In the genomic region with DNA sequence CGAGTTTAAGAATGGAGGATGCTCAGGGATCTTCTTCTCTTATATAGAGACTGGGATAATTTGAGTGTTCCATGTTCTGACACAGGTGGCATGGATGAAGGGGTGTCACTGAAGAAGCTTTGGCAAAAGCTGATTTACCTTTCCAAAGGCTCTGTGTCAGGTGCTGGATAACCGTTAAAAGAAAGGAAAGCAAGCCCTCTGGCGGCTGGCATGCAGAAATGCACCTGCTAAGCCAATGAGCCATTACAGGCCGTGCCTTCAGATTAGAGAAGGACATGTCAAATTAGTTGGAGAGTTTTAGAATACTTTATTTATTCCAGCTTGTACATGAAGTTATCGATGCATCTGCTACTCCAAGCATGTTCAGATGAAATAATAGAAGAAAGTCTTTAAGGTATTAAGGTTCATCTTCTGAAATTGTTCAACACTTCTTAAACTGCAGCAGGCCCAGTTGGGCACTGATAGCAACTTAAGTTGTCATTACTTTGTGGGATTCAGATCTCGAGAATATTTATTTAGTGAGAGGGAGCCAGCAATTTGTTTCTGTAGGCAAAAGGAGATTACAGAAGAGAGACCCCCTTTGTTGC, we compare ENCODE assay signal across 9 cellular contexts.
DNase-seq lines count a peak whose midpoint lies in the region; TF ChIP-seq lines count a peak whose summit lies in the region.
"Had no signal": no experiment of that assay in that cellular context is flagged by ENCODE, and none has a peak within 500 bp of the region (broad histone marks: within the 10 kb centered on the region; RNA-seq: fewer than 3 reads in every experiment).

No MANE protein-coding gene starts in this region.

- H2BK5ac ChIP-seq in H9 (ENCODE audit: insufficient read length, low read length), result no peak overlapping the region

- H4K20me1 ChIP-seq in H9 (ENCODE audit: control insufficient read depth, insufficient read depth, insufficient read length), result no peaks in the 10 kb centered on the region
- no peaks in the 10 kb centered on the region for H4K20me1 ChIP-seq in osteoblast (ENCODE audit: insufficient read depth, low read length)

- no peak overlapping the region for H2AFZ ChIP-seq in H9 (ENCODE audit: low read length)
- no peak overlapping the region for H2AFZ ChIP-seq in osteoblast (ENCODE audit: low read length)

- H3K36me3 Mint-ChIP-seq in H9 (ENCODE audit: insufficient read depth in 1 of 3, low read depth in 3 of 3), result peaks cover 0 to 4% (median 2%) of the 10 kb centered on the region in 3 experiments; a peak in 3 of 7 replicates
- H3K36me3 Mint-ChIP-seq: IgD-negative memory B cell had no signal

- H4K5ac ChIP-seq in H9 (ENCODE audit: insufficient read length, low read depth, low read length), result no peak overlapping the region

- H2AK5ac ChIP-seq in H9 (ENCODE audit: insufficient read length, low read length), result no peak overlapping the region

- H3K4me1 Mint-ChIP-seq in H9, result peaks cover 37 to 45% of the 10 kb centered on the region in 2 experiments

- in situ Hi-C loops in ACHN (cut with HindIII; ENCODE audit: low pct_ligation_motif_present, low pct_unique_long_range_greater_than_20kb, low sequenced_read_pairs), result no loop called here

- H3K27me3 ChIP-seq in H9 (ENCODE audit: insufficient read depth, low read length), result no peaks in the 10 kb centered on the region
- no peaks in the 10 kb centered on the region for H3K27me3 ChIP-seq in esophagus squamous epithelium
- no peaks in the 10 kb centered on the region for H3K27me3 ChIP-seq in osteoblast (ENCODE audit: insufficient read depth, low read length)

- no peaks in the 10 kb centered on the region for H3K27me3 Mint-ChIP-seq in H9 (ENCODE audit: low read depth)

- H3K9me3 Mint-ChIP-seq in H9, result peaks cover 3% of the 10 kb centered on the region in 2 experiments; a peak in 2 of 5 replicates

- peak; percentile 52 for DNase-seq in ACHN
- DNase-seq in GM04504 (ENCODE audit: low read depth), result peak; percentile 5
- DNase-seq in H9, result peak; percentile 68
- peak; percentile 17 for DNase-seq in LHCN-M2 (ENCODE audit: low read depth)
- DNase-seq in SW480 (ENCODE audit: low spot score), result peak; percentile 62
- DNase-seq in esophagus squamous epithelium (lab: John Stamatoyannopoulos, UW), result no peak
- DNase-seq in osteoblast (ENCODE audit: insufficient read length, low spot score, missing footprints), result no peak
- no peak for DNase-seq in epidermal melanocyte (ENCODE audit: insufficient read length, low spot score)

- intact Hi-C loops in esophagus squamous epithelium (cut with DNase I), result no loop called here

- no peaks in the 10 kb centered on the region for H3K79me1 ChIP-seq in H9 (ENCODE audit: insufficient read depth, low read depth, low read length, poor library complexity, severe bottlenecking)

- no peak overlapping the region for H4K8ac ChIP-seq in H9 (replicated peaks; ENCODE audit: insufficient read length, low read depth, low read length)

- no peak overlapping the region for H3K56ac ChIP-seq in H9 (ENCODE audit: insufficient read length, low read depth, low read length)

- no peak for TF ChIP-seq POLR2A in esophagus squamous epithelium (IDR thresholded peaks at IDR 0.05)

- no peak overlapping the region for H3K4me2 ChIP-seq in H9 (ENCODE audit: insufficient read depth, insufficient read length, low read length)
- H3K4me2 ChIP-seq in osteoblast (ENCODE audit: insufficient read depth, low read length), result no peak overlapping the region

- H3K27ac Mint-ChIP-seq in H9, result no peak overlapping the region; a peak in 3 of 7 replicates

- peak; percentile 98 for TF ChIP-seq CTCF in H9 (conservative IDR thresholded peaks at IDR 0.05)
- TF ChIP-seq CTCF in esophagus squamous epithelium (IDR thresholded peaks at IDR 0.05), result peak; percentile 45 to 80 (median 64)
- peak; percentile 82 for TF ChIP-seq CTCF in osteoblast (IDR thresholded peaks at IDR 0.05; ENCODE audit: extremely low read depth, low read depth, low read length)

- H2BK120ac ChIP-seq in H9 (ENCODE audit: low read depth, low read length, poor library complexity, severe bottlenecking), result no peak overlapping the region

- H3K9me3 ChIP-seq in H9 (ENCODE audit: control insufficient read depth, low read depth, low read length) (no peaks in the 10 kb centered on the region), esophagus squamous epithelium (no peaks in the 10 kb centered on the region), osteoblast (ENCODE audit: low read depth, low read length) (no peaks in the 10 kb centered on the region)

- H3K79me2 ChIP-seq in H9 (ENCODE audit: insufficient read depth, low read length) (no peaks in the 10 kb centered on the region), osteoblast (ENCODE audit: insufficient read depth, low read length) (no peaks in the 10 kb centered on the region)

- no peak overlapping the region for H3K9ac ChIP-seq in H9 (ENCODE audit: extremely low read depth, insufficient read length, low read length)

- H3K4me1 ChIP-seq in H9 (ENCODE audit: insufficient read depth, low read length) (no peaks in the 10 kb centered on the region; the same call in 1 of the 2 replicates), esophagus squamous epithelium (no peaks in the 10 kb centered on the region), osteoblast (ENCODE audit: insufficient read depth, low read length) (no peaks in the 10 kb centered on the region)

- no peak overlapping the region for H3K23ac ChIP-seq in H9 (ENCODE audit: insufficient read length, low read depth, low read length)

- H2BK12ac ChIP-seq in H9 (ENCODE audit: insufficient read length, low read depth, low read length), result no peak overlapping the region

- H2BK15ac ChIP-seq in H9 (ENCODE audit: low read depth, low read length), result no peak overlapping the region

- H2BK20ac ChIP-seq in H9 (ENCODE audit: low read depth, low read length, poor library complexity, severe bottlenecking), result no peak overlapping the region

- no peaks in the 10 kb centered on the region for H3K36me3 ChIP-seq in esophagus squamous epithelium
- no peaks in the 10 kb centered on the region for H3K36me3 ChIP-seq in osteoblast (ENCODE audit: insufficient read depth, low read length)

- no peak overlapping the region for H3K18ac ChIP-seq in H9 (ENCODE audit: insufficient read length, low read depth, low read length)

- no peak overlapping the region for H3K4ac ChIP-seq in H9 (ENCODE audit: low read depth, low read length)

- H3K4me3 ChIP-seq in esophagus squamous epithelium, result no peak overlapping the region
- H3K4me3 ChIP-seq in osteoblast (ENCODE audit: insufficient read depth, low read length), result no peak overlapping the region

- no peak overlapping the region for H3K14ac ChIP-seq in H9 (ENCODE audit: insufficient read depth, low read length)

- no CpG with 5 or more reads among the region's 6 CpGs for WGBS in H9 (ENCODE audit: extremely low coverage, insufficient read length, low lambda C conversion rate)
- WGBS in esophagus squamous epithelium, 2 donors, result 10 to 22% methylated on average over 6 of the region's 6 CpGs

- H3K4me3 Mint-ChIP-seq in H9, result no peak overlapping the region; a peak in 1 of 5 replicates
- H3K4me3 Mint-ChIP-seq: IgD-negative memory B cell had no signal

- no peak overlapping the region for H3T11ph ChIP-seq in H9 (ENCODE audit: low read length)

- H3K27ac ChIP-seq in H9 (ENCODE audit: insufficient read length, low read depth, low read length) (no peak overlapping the region), esophagus squamous epithelium (no peak overlapping the region), osteoblast (ENCODE audit: low read depth, low read length) (no peak overlapping the region)

- no peaks in the 10 kb centered on the region for H3K23me2 ChIP-seq in H9 (ENCODE audit: insufficient read length, low read depth, low read length, poor library complexity, severe bottlenecking)

- H4K91ac ChIP-seq in H9 (ENCODE audit: insufficient read length, low read depth, low read length), result no peak overlapping the region

Comparison
In these comparisons a context has a peak if more than half of its experiments do, and no peak if none do; other contexts are left out.
1. DNase-seq: peak in ACHN (single experiment), GM04504 (single experiment), H9 (single experiment), LHCN-M2 (single experiment) and SW480 (single experiment); none in esophagus squamous epithelium (single experiment), osteoblast (single experiment) and epidermal melanocyte (single experiment).
2. Peak in every context shown above with its lines, with median percentiles within 50 percentile points of each other: CTCF ChIP-seq.